1 cellular context compared by ENCODE assay signal in the genomic region with DNA sequence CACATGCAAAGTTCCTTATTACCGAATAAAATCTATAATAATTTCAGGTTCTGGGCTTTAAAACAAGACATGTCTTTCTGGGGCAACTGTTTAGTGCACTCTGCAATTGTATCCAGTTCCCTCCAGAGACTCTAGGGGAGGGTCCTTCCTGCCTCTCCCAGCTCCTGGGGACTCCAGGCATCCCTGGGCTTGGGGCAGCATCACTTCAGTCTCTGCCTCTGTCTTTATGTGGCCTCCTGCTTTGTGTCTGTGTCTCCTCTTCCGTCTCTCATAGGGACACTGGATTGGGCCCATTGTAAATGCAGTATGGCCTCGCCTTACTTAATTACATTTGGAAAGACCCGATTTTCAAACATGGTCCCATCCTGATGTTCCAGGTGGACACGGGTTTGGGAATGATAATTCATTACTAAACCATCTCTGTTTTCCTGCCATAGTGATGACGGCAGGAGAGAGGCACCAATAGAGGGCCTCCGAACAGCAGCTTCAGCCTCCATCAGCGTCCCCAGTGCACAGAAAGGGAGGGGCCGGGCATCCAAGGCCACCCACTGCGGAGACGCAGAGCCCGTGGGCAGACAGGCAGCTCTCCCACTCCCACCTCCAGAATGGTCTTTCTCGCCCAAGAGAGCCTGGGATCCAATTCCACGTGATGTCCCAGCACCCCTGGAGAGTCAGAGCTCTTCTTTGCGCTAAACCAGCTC.
TF ChIP-seq lines count a peak whose summit lies in the region.

No MANE protein-coding gene starts in this region.

TF ChIP-seq in endothelial cell of umbilical vein, 7 proteins besides CTCF, POLR2A, EP300 and RAD21:
- no peak for TF ChIP-seq POLR2AphosphoS5 (IDR thresholded peaks at IDR 0.05; ENCODE audit: insufficient read depth, low read depth, low read length)
- no peak for TF ChIP-seq EZH2 (IDR thresholded peaks at IDR 0.05; ENCODE audit: borderline replicate concordance, low read depth, low read length, severe bottlenecking)
- TF ChIP-seq FOS (IDR thresholded peaks at IDR 0.05; ENCODE audit: borderline replicate concordance, insufficient read depth, low read length) = no peak
- no peak for TF ChIP-seq JUN (IDR thresholded peaks at IDR 0.05; ENCODE audit: borderline replicate concordance, insufficient read depth, insufficient read length, low read depth)
- TF ChIP-seq, protein P1, sequence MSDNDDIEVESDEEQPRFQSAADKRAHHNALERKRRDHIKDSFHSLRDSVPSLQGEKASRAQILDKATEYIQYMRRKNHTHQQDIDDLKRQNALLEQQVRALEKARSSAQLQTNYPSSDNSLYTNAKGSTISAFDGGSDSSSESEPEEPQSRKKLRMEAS (IDR thresholded peaks at IDR 0.05; ENCODE audit: insufficient read depth, insufficient read length) = no peak
- no peak for TF ChIP-seq MYC (IDR thresholded peaks at IDR 0.05; ENCODE audit: low read depth, low read length)
- TF ChIP-seq GATA2 (IDR thresholded peaks at IDR 0.05; ENCODE audit: insufficient read depth, insufficient read length, low read depth, low read length) = no peak
